ENCODE assay signal across 13 cellular contexts in genomic region chr6:159829515-159829914, GRCh38. TPM values are rescaled to one million over a fixed set of nuclear protein-coding genes. Genes with fewer than 3 reads are reported as not detected.
DNase-seq lines count a peak whose midpoint lies in the region; ATAC-seq and TF ChIP-seq lines count a peak whose summit lies in the region.
"Had no signal": no experiment of that assay in that cellular context is flagged by ENCODE, and none has a peak within 500 bp of the region (broad histone marks: within the 10 kb centered on the region; RNA-seq: fewer than 3 reads in every experiment).

No MANE protein-coding gene starts in this region.

- DNase-seq in NOMO-1 treated with DMSO at 0.1 percent for 48 hours (lab: John Stamatoyannopoulos, UW; ENCODE audit: unreplicated experiment) (peak; percentile 90), lower lobe of right lung (peak; percentile 2)
- DNase-seq: Caco-2; effector CD4-positive, alpha-beta T cell; glutamatergic neuron; NCI-H345 had no signal

- intact Hi-C loops in lower lobe of right lung (cut with DNase I), result no loop called here

- no peaks in the 10 kb centered on the region for H3K4me1 ChIP-seq in lower lobe of right lung
- H3K4me1 ChIP-seq: Caco-2 had no signal

- TF ChIP-seq POLR2A in GM18505 (IDR thresholded peaks at IDR 0.05; ENCODE audit: borderline replicate concordance, extremely low read depth, insufficient read depth, insufficient read length), result no peak

- H3K9me3 ChIP-seq in lower lobe of right lung, result no peaks in the 10 kb centered on the region
- H3K9me3 ChIP-seq: Caco-2, thoracic aorta had no signal

- no peaks in the 10 kb centered on the region for H3K36me3 ChIP-seq in lower lobe of right lung
- H3K36me3 ChIP-seq: thoracic aorta had no signal

- no peaks in the 10 kb centered on the region for H3K27me3 ChIP-seq in lower lobe of right lung (ENCODE audit: low read depth)

- H3K4me3 ChIP-seq in lower lobe of right lung, result no peak overlapping the region
- H3K4me3 ChIP-seq: thoracic aorta had no signal

- H3K27ac ChIP-seq in lower lobe of right lung, result no peak overlapping the region
- H3K27ac ChIP-seq: thoracic aorta had no signal

- TF ChIP-seq CTCF in lower lobe of right lung (IDR thresholded peaks at IDR 0.05), result no peak

- ATAC-seq in GM18867 (IDR thresholded peaks at IDR 0.05; ENCODE audit: unreplicated experiment) (peak; percentile 52), HG02943 (IDR thresholded peaks at IDR 0.05; ENCODE audit: low read depth, unreplicated experiment) (peak; percentile 55), lower lobe of right lung (no peak), HG03108 (IDR thresholded peaks at IDR 0.05; ENCODE audit: unreplicated experiment) (no peak), HG03045 (IDR thresholded peaks at IDR 0.05; ENCODE audit: unreplicated experiment) (no peak), GM18505 (IDR thresholded peaks at IDR 0.05; ENCODE audit: unreplicated experiment) (no peak)

RNA-seq across cellular contexts. Expression of gene PNLDC1, which starts 29.4 kb away (rescaled TPM):
- total RNA-seq in lower lobe of right lung, result 0.27 TPM
- total RNA-seq: LHCN-M2 had no signal

RNA-seq across cellular contexts. Expression of gene MRPL18, which starts 39.2 kb away (rescaled TPM):
- 47.8 TPM for total RNA-seq in lower lobe of right lung

RNA-seq across cellular contexts. Expression of gene TCP1, which starts 40.1 kb away (rescaled TPM):
- 112 TPM for total RNA-seq in lower lobe of right lung

Comparison
In these comparisons a context has a peak if more than half of its experiments do, and no peak if none do; other contexts are left out.
1. ATAC-seq: peak in GM18867 (single experiment) and HG02943 (single experiment); none in lower lobe of right lung (0 of 2), HG03108 (single experiment), HG03045 (single experiment) and GM18505 (single experiment).